ENCODE assay signal across 8 cellular contexts in the genomic region with DNA sequence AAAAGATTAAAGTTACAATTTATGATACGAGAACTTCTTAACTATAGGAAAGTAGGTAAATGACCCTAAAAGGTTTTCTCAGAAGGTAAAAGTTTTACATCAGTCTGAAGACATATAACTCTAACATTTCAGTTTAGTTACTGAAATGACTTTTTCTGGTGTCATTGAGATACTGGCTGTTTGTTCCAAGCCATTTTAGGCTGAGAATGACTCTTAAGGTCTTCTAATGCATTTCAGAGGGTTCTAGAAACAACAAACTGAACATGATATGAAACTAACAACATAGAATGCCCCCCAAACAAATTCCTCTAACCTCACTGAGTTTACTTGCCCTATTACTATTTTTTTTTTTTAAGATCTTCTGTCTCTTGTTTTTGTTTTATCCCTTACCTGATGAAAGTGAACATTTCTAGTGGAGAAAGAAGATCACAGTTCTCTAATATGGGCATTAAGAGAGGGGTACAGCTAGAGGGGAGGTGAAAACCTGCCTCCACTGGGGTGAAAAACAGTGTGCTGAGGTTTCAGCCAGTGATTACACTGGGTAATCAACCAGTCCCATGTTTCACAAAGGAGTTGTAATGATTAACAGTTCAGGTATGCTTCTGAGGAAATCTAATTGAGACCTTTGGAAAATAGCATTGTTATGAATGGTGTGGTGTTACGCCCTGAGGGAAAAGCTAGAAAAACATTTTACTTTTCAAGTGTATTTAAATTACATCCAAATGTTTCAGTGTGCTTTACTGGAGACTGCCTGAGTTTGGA. TPM values are rescaled to one million over a fixed set of nuclear protein-coding genes. Genes with fewer than 3 reads are reported as not detected.
A peak's percentile ranks its signal among the peaks of the same experiment; 100 is the strongest.
DNase-seq lines count a peak whose midpoint lies in the region; ATAC-seq and TF ChIP-seq lines count a peak whose summit lies in the region.

No MANE protein-coding gene starts in this region.

- no peaks in the 10 kb centered on the region for H3K4me1 ChIP-seq in NT2/D1 (ENCODE audit: insufficient read depth, insufficient read length)

- H3K27me3 ChIP-seq in NT2/D1 (ENCODE audit: insufficient read depth, insufficient read length) = no peaks in the 10 kb centered on the region

- ATAC-seq in omental fat pad (ENCODE audit: low FRiP score) = peak; percentile 63

- peak; percentile 67 for DNase-seq in GM03348 (ENCODE audit: low spot score)
- DNase-seq in NT2/D1 (ENCODE audit: low read depth, low spot score) = peak; percentile 32
- DNase-seq in epidermal melanocyte (ENCODE audit: insufficient read length, low spot score) = peak; percentile 26
- no peak for DNase-seq in omental fat pad (ENCODE audit: low spot score)
- DNase-seq in OCI-M2 (lab: John Stamatoyannopoulos, UW; ENCODE audit: unreplicated experiment) = no peak
- DNase-seq in putamen (ENCODE audit: low spot score) = no peak
- no peak for DNase-seq in HuH-7.5 (ENCODE audit: low spot score)
- DNase-seq in activated CD4-positive, alpha-beta T cell treated with anti-CD3 and anti-CD28 coated beads, Interleukin-2, amount 50 U/mL, for 48 hours = no peak

- H3K36me3 ChIP-seq in NT2/D1 (ENCODE audit: insufficient read depth, insufficient read length, low read length) = peaks cover 47% of the 10 kb centered on the region

- no peak for TF ChIP-seq CTCF in omental fat pad (IDR thresholded peaks at IDR 0.05)

- H3K4me3 ChIP-seq in NT2/D1 (ENCODE audit: insufficient read length, low read depth) = no peak overlapping the region

- no peak overlapping the region for H3K9ac ChIP-seq in NT2/D1 (ENCODE audit: insufficient read length, low read depth)

- H3K9me3 ChIP-seq in NT2/D1 (ENCODE audit: insufficient read depth, low read length) = no peaks in the 10 kb centered on the region

RNA-seq across cellular contexts. Expression of gene NABP1, which starts 11.2 kb away (rescaled TPM):
- total RNA-seq in omental fat pad = 100 to 1,000 TPM in 2 of 4 donors, 10 to 100 TPM in 2; 58.3 to 318 (median 104) TPM

Comparison
In these comparisons a context has a peak if more than half of its experiments do, and no peak if none do; other contexts are left out.
1. DNase-seq: peak in GM03348 (single experiment), NT2/D1 (single experiment) and epidermal melanocyte (single experiment); none in omental fat pad (single experiment), OCI-M2 (single experiment), putamen (single experiment), HuH-7.5 (single experiment) and activated CD4-positive, alpha-beta T cell treated with anti-CD3 and anti-CD28 coated beads, Interleukin-2, amount 50 U/mL, for 48 hours (0 of 2).